In the genomic region with DNA sequence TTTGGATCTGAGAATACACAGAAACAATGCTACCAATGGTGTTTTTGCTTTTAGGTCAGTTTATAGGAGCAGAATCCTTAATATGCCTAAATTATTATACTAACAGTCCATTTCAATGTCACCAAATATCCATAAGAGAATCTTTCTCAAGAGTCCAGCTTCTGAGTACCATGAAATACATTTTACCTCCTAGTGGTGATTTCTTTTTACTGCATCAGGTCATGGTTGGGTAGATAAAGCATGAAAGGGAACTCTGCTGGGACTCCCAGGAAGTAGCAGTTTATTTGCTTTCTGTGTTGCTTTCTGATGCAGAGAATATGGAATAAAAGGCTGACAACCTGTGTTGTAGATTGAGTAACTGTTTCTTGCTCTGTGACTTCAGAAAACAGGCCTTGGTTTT, we compare ENCODE assay signal across 10 cellular contexts.
A peak's percentile ranks its signal among the peaks of the same experiment; 100 is the strongest.
DNase-seq lines count a peak whose midpoint lies in the region; ATAC-seq and TF ChIP-seq lines count a peak whose summit lies in the region.
"Had no signal": no experiment of that assay in that cellular context is flagged by ENCODE, and none has a peak within 500 bp of the region (broad histone marks: within the 10 kb centered on the region; RNA-seq: fewer than 3 reads in every experiment).

No MANE protein-coding gene starts in this region.

- peaks cover 2% of the 10 kb centered on the region for H3K4me1 ChIP-seq in mucosa of descending colon (ENCODE audit: low read depth)

- H3K36me3 ChIP-seq in mucosa of descending colon (ENCODE audit: low read depth), result no peaks in the 10 kb centered on the region

- ATAC-seq in GM18511 (IDR thresholded peaks at IDR 0.05; ENCODE audit: unreplicated experiment), result peak; percentile 70
- peak; percentile 69 for ATAC-seq in HG02870 (IDR thresholded peaks at IDR 0.05; ENCODE audit: unreplicated experiment)
- peak; percentile 35 for ATAC-seq in mucosa of descending colon
- no peak for ATAC-seq in GM18517 (IDR thresholded peaks at IDR 0.05; ENCODE audit: unreplicated experiment)
- no peak for ATAC-seq in HG02588 (IDR thresholded peaks at IDR 0.05; ENCODE audit: unreplicated experiment)
- ATAC-seq: naive thymus-derived CD4-positive, alpha-beta T cell had no signal

- DNase-seq in SK-N-DZ (ENCODE audit: low spot score) (peak; percentile 10), mucosa of descending colon (no peak), cardiac septum (ENCODE audit: low spot score) (no peak), T-helper 9 cell (no peak)
- DNase-seq: activated gamma-delta T cell had no signal

- intact Hi-C loops in mucosa of descending colon (cut with DNase I, micrococcal nuclease) (no loop called here), cardiac septum (cut with DNase I) (no loop called here)

- no peak for TF ChIP-seq CTCF in mucosa of descending colon (IDR thresholded peaks at IDR 0.05)

- H3K4me3 ChIP-seq in mucosa of descending colon, result no peak overlapping the region

- H3K9me3 ChIP-seq in mucosa of descending colon, result no peaks in the 10 kb centered on the region

Comparison
In these comparisons a context has a peak if more than half of its experiments do, and no peak if none do; other contexts are left out.
1. ATAC-seq: peak in GM18511 (single experiment), HG02870 (single experiment) and mucosa of descending colon (single experiment); none in GM18517 (single experiment) and HG02588 (single experiment).